ENCODE assay signal across 8 cellular contexts in genomic region chr19:34667349-34668076, GRCh38. TPM values are rescaled to one million over a fixed set of nuclear protein-coding genes. Genes with fewer than 3 reads are reported as not detected.
A peak's percentile ranks its signal among the peaks of the same experiment; 100 is the strongest.
DNase-seq lines count a peak whose midpoint lies in the region; ATAC-seq and TF ChIP-seq lines count a peak whose summit lies in the region.

No MANE protein-coding gene starts in this region.

- H3K4me3 Mint-ChIP-seq in activated naive CD8-positive, alpha-beta T cell treated with anti-CD3 and anti-CD28 coated beads for 36 hours, result peak overlapping the region; percentile 40

- H3K27me3 ChIP-seq in Karpas-422 (ENCODE audit: low read length) (no peaks in the 10 kb centered on the region), layer of hippocampus (ENCODE audit: control insufficient read depth, insufficient read depth, low read length) (no peaks in the 10 kb centered on the region)

- ATAC-seq in HG03521 (IDR thresholded peaks at IDR 0.05; ENCODE audit: unreplicated experiment) (no peak), GM19395 (IDR thresholded peaks at IDR 0.05; ENCODE audit: unreplicated experiment) (no peak)

- H3K4me1 ChIP-seq in Karpas-422 (ENCODE audit: low read length), result no peaks in the 10 kb centered on the region

- H3K36me3 Mint-ChIP-seq in activated naive CD8-positive, alpha-beta T cell treated with anti-CD3 and anti-CD28 coated beads for 36 hours, result peaks cover 4% of the 10 kb centered on the region

- H2AFZ ChIP-seq in Karpas-422 (ENCODE audit: low read length), result no peak overlapping the region

- peaks cover 4% of the 10 kb centered on the region for H3K27me3 Mint-ChIP-seq in activated naive CD8-positive, alpha-beta T cell treated with anti-CD3 and anti-CD28 coated beads for 36 hours

- no peaks in the 10 kb centered on the region for H3K36me3 ChIP-seq in Karpas-422 (ENCODE audit: insufficient read depth, low read length)

- H3K9ac ChIP-seq in Karpas-422 (ENCODE audit: low read length), result no peak overlapping the region

- H3K4me3 ChIP-seq in Karpas-422 (ENCODE audit: low read length), result peak overlapping the region; percentile 27; the same call in 1 of the 2 replicates

- peak overlapping the region; percentile 35 for H3K4me2 ChIP-seq in Karpas-422 (ENCODE audit: low read depth, low read length, poor library complexity, severe bottlenecking)

- TF ChIP-seq CTCF in C4-2B (conservative IDR thresholded peaks at IDR 0.05), result no peak

- H3K79me2 ChIP-seq in Karpas-422 (ENCODE audit: low read length), result no peaks in the 10 kb centered on the region

- H3K9me2 ChIP-seq in Karpas-422 (replicated peaks; ENCODE audit: insufficient read depth, low read length), result no peaks in the 10 kb centered on the region

- peaks cover 16% of the 10 kb centered on the region for H3K4me1 Mint-ChIP-seq in activated naive CD8-positive, alpha-beta T cell treated with anti-CD3 and anti-CD28 coated beads for 36 hours

- no peak for DNase-seq in Karpas-422
- no peak for DNase-seq in activated naive CD8-positive, alpha-beta T cell treated with anti-CD3 and anti-CD28 coated beads for 36 hours
- DNase-seq in SW480 (ENCODE audit: low spot score), result no peak
- no peak for DNase-seq in HuH-7.5 (ENCODE audit: low spot score)

- H3K9me3 Mint-ChIP-seq in activated naive CD8-positive, alpha-beta T cell treated with anti-CD3 and anti-CD28 coated beads for 36 hours, result peaks cover 1% of the 10 kb centered on the region

- H3K27ac Mint-ChIP-seq in activated naive CD8-positive, alpha-beta T cell treated with anti-CD3 and anti-CD28 coated beads for 36 hours, result peak overlapping the region; percentile 76

- H3K9me3 ChIP-seq in Karpas-422 (ENCODE audit: low read length), result no peaks in the 10 kb centered on the region

- no peaks in the 10 kb centered on the region for H4K20me1 ChIP-seq in Karpas-422 (ENCODE audit: insufficient read depth, low read depth, low read length)

- H3K27ac ChIP-seq in C4-2B, result peak overlapping the region; percentile 33; the same call in 1 of the 2 replicates
- no peak overlapping the region for H3K27ac ChIP-seq in Karpas-422 (ENCODE audit: low read length)
- peak overlapping the region; percentile 30 for H3K27ac ChIP-seq in layer of hippocampus (ENCODE audit: low read depth, low read length)

RNA-seq across cellular contexts. Expression of gene SCGB2B2, which starts 9.4 kb away (rescaled TPM):
- not detected in 2 replicates for total RNA-seq in Karpas-422 (2014; rRNA removed; shearing (Covaris generic); ENCODE audit: low replicate concordance)
- total RNA-seq in activated naive CD8-positive, alpha-beta T cell treated with anti-CD3 and anti-CD28 coated beads for 36 hours, result under 1 TPM; 0.27 to 0.40 TPM

RNA-seq across cellular contexts. Expression of gene ZNF302, which starts 10.0 kb away (rescaled TPM):
- 0.61 TPM in 1 of 2 replicates, not detected in the other for total RNA-seq in Karpas-422 (2014; rRNA removed; shearing (Covaris generic); ENCODE audit: low replicate concordance)
- 10 to 100 TPM; 14.6 to 15.5 TPM for total RNA-seq in activated naive CD8-positive, alpha-beta T cell treated with anti-CD3 and anti-CD28 coated beads for 36 hours
